Comparison of ENCODE assay signal across 14 cellular contexts in genomic region chr4:54017974-54018373, GRCh38. TPM values are rescaled to one million over a fixed set of nuclear protein-coding genes. Genes with fewer than 3 reads are reported as not detected.
DNase-seq lines count a peak whose midpoint lies in the region; ATAC-seq, FAIRE-seq and TF ChIP-seq lines count a peak whose summit lies in the region.
"Had no signal": no experiment of that assay in that cellular context is flagged by ENCODE, and none has a peak within 500 bp of the region (broad histone marks: within the 10 kb centered on the region; RNA-seq: fewer than 3 reads in every experiment).

No MANE protein-coding gene starts in this region.

- TF ChIP-seq CTCF in GM23338 (conservative IDR thresholded peaks at IDR 0.05; ENCODE audit: low read depth in 2 of 2) (no peak), OCI-LY7 (conservative IDR thresholded peaks at IDR 0.05; ENCODE audit: low read length) (no peak)

- H3K36me3 ChIP-seq in GM23338 (ENCODE audit: insufficient read depth) (no peaks in the 10 kb centered on the region), OCI-LY7 (ENCODE audit: insufficient read depth, low read length) (peaks cover 20% of the 10 kb centered on the region)
- H3K36me3 ChIP-seq: HAP-1 had no signal

- FAIRE-seq in colon (lab: Jason Lieb, UNC): peak; percentile 21
- FAIRE-seq in GM12891 (lab: Jason Lieb, UNC): no peak
- FAIRE-seq: GM12878, H1 had no signal

- intact Hi-C loops in OCI-LY7 (cut with micrococcal nuclease; ENCODE audit: unreplicated experiment): no loop called here

- DNase-seq in GM23338 (ENCODE audit: low spot score) (no peak), OCI-LY7 (ENCODE audit: low spot score) (no peak), activated T-cell treated with anti-CD3 and anti-CD28 coated beads for 4 hours (no peak), GM12891 (ENCODE audit: insufficient read length, low spot score) (no peak)
- DNase-seq: Calu3; CD4-positive, CD25-positive, alpha-beta regulatory T cell; DMS 273 treated with DMSO at 0.1 percent for 48 hours; HFFc6 had no signal

- H3K9me3 ChIP-seq in OCI-LY7 (ENCODE audit: low read length): no peaks in the 10 kb centered on the region
- H3K9me3 ChIP-seq: HAP-1 had no signal

- CTCF ChIA-PET in OCI-LY7 (lab: Charles Lee; ENCODE audit: unreplicated experiment): no interaction called here

- no peaks in the 10 kb centered on the region for H3F3A ChIP-seq in GM23338 (replicated peaks; ENCODE audit: low read depth)

- no peak overlapping the region for H3K4me3 Mint-ChIP-seq in GM23338
- H3K4me3 Mint-ChIP-seq: CD4-positive, CD25-positive, alpha-beta regulatory T cell; HFFc6 had no signal

- BruUV-seq in OCI-LY7 (replicated peaks; lab: Mats Ljungman, UMichigan): no TSS peak

- H3K27ac Mint-ChIP-seq in GM23338: no peak overlapping the region
- H3K27ac Mint-ChIP-seq: HFFc6 had no signal

- no peaks in the 10 kb centered on the region for H3K27me3 ChIP-seq in GM23338 (ENCODE audit: insufficient read depth)
- H3K27me3 ChIP-seq: BLaER1 treated with 17β-estradiol and CSF1 and Interleukin-3, amounts not matched to agents 10 nM and 100 nM had no signal

- H3K36me3 Mint-ChIP-seq in GM23338 (ENCODE audit: low read depth): no peaks in the 10 kb centered on the region
- H3K36me3 Mint-ChIP-seq: CD4-positive, CD25-positive, alpha-beta regulatory T cell had no signal

- no peaks in the 10 kb centered on the region for H3K9me3 Mint-ChIP-seq in GM23338
- H3K9me3 Mint-ChIP-seq: CD4-positive, CD25-positive, alpha-beta regulatory T cell; HFFc6 had no signal

- H3K4me3 ChIP-seq in GM23338 (no peak overlapping the region; the same call in 1 of the 2 replicates), OCI-LY7 (ENCODE audit: low read depth, low read length, poor library complexity, severe bottlenecking) (no peak overlapping the region)
- H3K4me3 ChIP-seq: BLaER1 treated with 17β-estradiol and CSF1 and Interleukin-3, amounts not matched to agents 10 nM and 100 nM; GM12878; HAP-1 had no signal

- TF ChIP-seq POLR2A in GM12891 (IDR thresholded peaks at IDR 0.05; ENCODE audit: low read depth, low read length): no peak

- H3K27me3 Mint-ChIP-seq in GM23338 (ENCODE audit: insufficient read depth, low read depth, poor library complexity): no peaks in the 10 kb centered on the region
- H3K27me3 Mint-ChIP-seq: CD4-positive, CD25-positive, alpha-beta regulatory T cell had no signal

- POLR2A ChIA-PET in OCI-LY7 (lab: Charles Lee): interaction anchor here (0.6 to 1.8 kb wide), 5 partner anchors 10 to 58 kb away, joined by 3 to 5 read pairs (median 3); no protein-coding TSS in a partner anchor

- H4K20me1 ChIP-seq in GM23338 (replicated peaks; ENCODE audit: insufficient read depth) (no peaks in the 10 kb centered on the region), OCI-LY7 (ENCODE audit: insufficient read depth, low read length) (no peaks in the 10 kb centered on the region)

- H3K4me1 Mint-ChIP-seq in GM23338: peaks cover 40% of the 10 kb centered on the region

- H2AFZ ChIP-seq in GM23338 (no peak overlapping the region), OCI-LY7 (ENCODE audit: low read length) (no peak overlapping the region)

- ATAC-seq in GM23338 (no peak), HG03460 (IDR thresholded peaks at IDR 0.05; ENCODE audit: unreplicated experiment) (no peak)
- ATAC-seq: GM12878 had no signal

- H3K79me2 ChIP-seq in GM23338 (replicated peaks; ENCODE audit: insufficient read depth) (peaks cover 11% of the 10 kb centered on the region; the same call in 1 of the 2 replicates), OCI-LY7 (ENCODE audit: insufficient read depth, low read depth, low read length) (peaks cover 62% of the 10 kb centered on the region)

- peak overlapping the region; percentile 21; the same call in 1 of the 2 replicates for H3K4me2 ChIP-seq in GM23338
- peak overlapping the region; percentile 58 for H3K4me2 ChIP-seq in OCI-LY7 (ENCODE audit: low read length)
- H3K4me2 ChIP-seq: BLaER1 treated with 17β-estradiol and CSF1 and Interleukin-3, amounts not matched to agents 10 nM and 100 nM had no signal

- H3K9me2 ChIP-seq in GM23338 (ENCODE audit: insufficient read depth): no peaks in the 10 kb centered on the region
- H3K9me2 ChIP-seq in OCI-LY7 (ENCODE audit: insufficient read depth, low read length): no peaks in the 10 kb centered on the region

- peaks cover 49% of the 10 kb centered on the region for H3K4me1 ChIP-seq in GM23338 (ENCODE audit: insufficient read depth)
- H3K4me1 ChIP-seq in OCI-LY7 (ENCODE audit: insufficient read depth, low read length, poor library complexity, severe bottlenecking): peaks cover 60% of the 10 kb centered on the region
- H3K4me1 ChIP-seq: BLaER1 treated with 17β-estradiol and CSF1 and Interleukin-3, amounts not matched to agents 10 nM and 100 nM had no signal

- H3K27ac ChIP-seq in GM23338 (ENCODE audit: low read depth) (no peak overlapping the region), OCI-LY7 (ENCODE audit: low read depth, low read length, poor library complexity, severe bottlenecking) (peak overlapping the region; percentile 87)
- H3K27ac ChIP-seq: BLaER1 treated with 17β-estradiol and CSF1 and Interleukin-3, amounts not matched to agents 10 nM and 100 nM had no signal

TF ChIP-seq in GM23338, 12 proteins besides CTCF, POLR2A, EP300 and RAD21 (continues in another document):
- TF ChIP-seq JUNB (IDR thresholded peaks at IDR 0.05; ENCODE audit: unreplicated experiment): no peak
- TF ChIP-seq ZNF114 (CRISPR knock-in tag; IDR thresholded peaks at IDR 0.05): no peak
- no peak for TF ChIP-seq ZNF331 (CRISPR knock-in tag; IDR thresholded peaks at IDR 0.05; ENCODE audit: low read depth)
- no peak for TF ChIP-seq POLR2AphosphoS5 (IDR thresholded peaks at IDR 0.05; ENCODE audit: low read depth)
- TF ChIP-seq ETS1 (IDR thresholded peaks at IDR 0.05): no peak

TF ChIP-seq in GM12891, 5 proteins besides CTCF, POLR2A, EP300 and RAD21:
- no peak for TF ChIP-seq SPI1 (IDR thresholded peaks at IDR 0.05; ENCODE audit: low read depth, low read length)
- TF ChIP-seq POLR2AphosphoS5 (IDR thresholded peaks at IDR 0.05; ENCODE audit: low read depth, low read length): no peak
- TF ChIP-seq PAX5 (IDR thresholded peaks at IDR 0.05; ENCODE audit: insufficient read depth, low read length, severe bottlenecking): no peak
- TF ChIP-seq TAF1 (IDR thresholded peaks at IDR 0.05; ENCODE audit: low read depth, low read length): no peak
- TF ChIP-seq POU2F2 (IDR thresholded peaks at IDR 0.05; ENCODE audit: low read depth, low read length): no peak

RNA-seq across cellular contexts. Expression of gene CHIC2, which starts 46.4 kb away (rescaled TPM):
- total RNA-seq in GM23338 (2014; rRNA removed; shearing (Covaris generic)): 18.3 and 21.1 TPM in 2 replicates
- polyA plus RNA-seq in GM23338 (2016; fragmentation: Nextera tagmentation; extraction: Ambion mirVana): 17.2 and 24.3 TPM in 2 replicates
- total RNA-seq in OCI-LY7 (2014; rRNA removed; shearing (Covaris generic)): 38.6 and 45.0 TPM in 2 replicates
- total RNA-seq in OCI-LY7 (2022): 28.9 and 30.4 TPM in 2 replicates
- polyA plus RNA-seq in GM12891 (2012; ENCODE audit: low read depth, missing spikeins): 9.1 TPM
